Comparison of ENCODE assay signal across 1 cellular context in the genomic region with DNA sequence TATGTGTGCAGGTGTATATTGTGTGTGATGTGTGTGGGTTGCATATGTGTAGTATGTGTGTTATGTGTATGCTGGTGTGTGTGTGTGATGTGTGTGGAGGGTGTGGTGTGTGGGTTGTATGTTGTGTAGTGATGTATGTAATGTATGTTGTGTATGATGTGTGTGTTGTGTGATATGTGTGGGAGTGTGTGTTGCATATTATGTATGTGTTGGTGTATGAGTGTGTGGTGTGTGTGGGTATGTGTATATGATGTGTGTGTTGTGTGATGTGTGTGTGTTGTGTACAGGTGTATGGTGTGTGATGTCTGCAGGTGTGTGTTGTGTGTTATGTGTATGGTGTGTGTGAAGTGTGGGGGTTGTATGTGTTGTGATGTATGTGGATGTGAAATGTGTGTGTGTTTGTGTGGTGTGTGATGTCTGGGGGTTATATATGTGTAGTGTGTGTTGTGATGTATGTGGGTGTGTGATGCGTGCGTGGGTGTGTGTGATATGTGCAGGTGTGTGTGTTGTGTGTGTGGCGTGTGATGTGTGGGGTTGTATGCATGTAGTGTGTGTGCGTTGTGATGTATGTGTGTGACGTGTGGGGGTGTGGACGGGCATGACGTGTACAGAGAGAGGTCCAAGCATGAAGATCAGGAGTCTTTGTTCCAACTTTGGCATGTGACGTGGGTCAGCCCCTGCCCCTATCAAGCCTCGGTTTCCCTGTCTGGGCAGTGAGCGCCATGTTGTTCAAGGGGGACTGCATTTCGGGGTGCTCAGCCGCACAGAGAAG.
TF ChIP-seq lines count a peak whose summit lies in the region.

No MANE protein-coding gene starts in this region.

TF ChIP-seq in GM12878, 131 proteins besides CTCF, POLR2A, EP300 and RAD21:
- TF ChIP-seq ASH2L (IDR thresholded peaks at IDR 0.05; ENCODE audit: borderline replicate concordance, low read depth) (no peak), ZBED1 (IDR thresholded peaks at IDR 0.05; ENCODE audit: borderline replicate concordance) (no peak), EED (IDR thresholded peaks at IDR 0.05; ENCODE audit: low read depth) (no peak), JUND (IDR thresholded peaks at IDR 0.05; ENCODE audit: low read depth, low read length) (no peak), NR2C2 (IDR thresholded peaks at IDR 0.05; ENCODE audit: borderline replicate concordance, control insufficient read depth, insufficient read length, low read depth) (peak; percentile 16)
